In genomic region chr10:86959737-86960002, GRCh38 we compare ENCODE assay signal across 1 cellular context.
TF ChIP-seq lines count a peak whose summit lies in the region.

No MANE protein-coding gene starts in this region.

TF ChIP-seq in K562, 482 proteins besides CTCF, POLR2A, EP300 and RAD21:
- 0 out of 2 replicates have a peak, but pooled peaks have one; percentile 54 for TF ChIP-seq NFRKB (IDR thresholded peaks at IDR 0.05; ENCODE audit: low read depth)
- TF ChIP-seq ZSCAN32 (CRISPR knock-in tag; IDR thresholded peaks at IDR 0.05): no peak
- TF ChIP-seq GTF2B (IDR thresholded peaks at IDR 0.05; ENCODE audit: extremely low read depth, insufficient read length): no peak
